Comparison of ENCODE assay signal across 30 cellular contexts in genomic region chr20:1496930-1497329, GRCh38. TPM values are rescaled to one million over a fixed set of nuclear protein-coding genes. Genes with fewer than 3 reads are reported as not detected.
"Had no signal": no experiment of that assay in that cellular context is flagged by ENCODE, and none has a peak within 500 bp of the region (broad histone marks: within the 10 kb centered on the region; RNA-seq: fewer than 3 reads in every experiment).

No MANE protein-coding gene starts in this region.

- H3K36me3 ChIP-seq: lower lobe of right lung, pancreas, prostate gland, sigmoid colon, spleen, stomach, thyroid gland, transverse colon, upper lobe of left lung, vagina had no signal

- H3K27ac ChIP-seq: lower lobe of right lung, pancreas, prostate gland, sigmoid colon, spleen, stomach, testis, thyroid gland, transverse colon, upper lobe of left lung, vagina had no signal

- H3K4me1 ChIP-seq: pancreas, prostate gland, sigmoid colon, testis, thyroid gland had no signal

- DNase-seq: hippocampal formation; kidney glomerular epithelial cell; left cardiac atrium; lower lobe of right lung; mesenchymal stem cell; naive thymus-derived CD8-positive, alpha-beta T cell; nucleus accumbens; pancreas; posterior cingulate gyrus; retina; right cardiac atrium; sigmoid colon; spleen; stimulated activated CD4-positive, alpha-beta T cell treated with anti-CD3 and anti-CD28 coated beads, Interleukin-1b, Interleukin-23, amount 100 ng/mL, for 48 hours; stimulated activated CD4-positive, alpha-beta T cell treated with anti-CD3 and anti-CD28 coated beads, Interleukin-2, amount 100 ng/mL, for 48 hours; stimulated activated CD4-positive, alpha-beta T cell treated with anti-CD3 and anti-CD28 coated beads, Interleukin-4, amount 100 ng/mL, for 4 hours; stimulated activated CD8-positive, alpha-beta memory T cell treated with anti-CD3 and anti-CD28 coated beads, Interleukin-4, amount 100 ng/mL, for 48 hours; stimulated activated naive CD8-positive, alpha-beta T cell treated with anti-CD3 and anti-CD28 coated beads, Interleukin-15, Interleukin-2, amounts not matched to agents 100 U/mL and 50 U/mL, for 24 hours; stomach; testis; thyroid gland; transverse colon; upper lobe of left lung had no signal

- H3K27me3 ChIP-seq: sigmoid colon, testis, thyroid gland, upper lobe of left lung, vagina had no signal

- H3K4me3 ChIP-seq: lower lobe of right lung, pancreas, prostate gland, sigmoid colon, spleen, stomach, testis, thyroid gland, transverse colon, upper lobe of left lung, vagina had no signal

- H3K9me3 ChIP-seq: lower lobe of right lung, prostate gland, sigmoid colon, spleen, stomach, testis, thyroid gland, transverse colon, upper lobe of left lung, vagina had no signal

- FAIRE-seq: keratinocyte, pancreas, small intestine had no signal

- ATAC-seq: left cardiac atrium; left lobe of liver; lower lobe of right lung; naive thymus-derived CD8-positive, alpha-beta T cell; pancreas; right cardiac atrium; stimulated activated memory B cell treated with anti-CD40 and anti-IgM and Interleukin-4, amounts not matched to agents 10 μg/mL and 1 μg/mL and 100 μg/mL, for 72 hours; stimulated activated naive CD8-positive, alpha-beta T cell treated with anti-CD3 and anti-CD28 coated beads, Interleukin-15, Interleukin-2, amounts not matched to agents 100 U/mL and 50 U/mL, for 24 hours had no signal

RNA-seq across cellular contexts. Expression of gene SIRPB2, which starts 5.7 kb away (rescaled TPM):
- total RNA-seq: naive thymus-derived CD8-positive, alpha-beta T cell; neural crest cell had no signal
- polyA plus RNA-seq: naive thymus-derived CD8-positive, alpha-beta T cell had no signal
